ENCODE assay signal across 23 cellular contexts in the genomic region with DNA sequence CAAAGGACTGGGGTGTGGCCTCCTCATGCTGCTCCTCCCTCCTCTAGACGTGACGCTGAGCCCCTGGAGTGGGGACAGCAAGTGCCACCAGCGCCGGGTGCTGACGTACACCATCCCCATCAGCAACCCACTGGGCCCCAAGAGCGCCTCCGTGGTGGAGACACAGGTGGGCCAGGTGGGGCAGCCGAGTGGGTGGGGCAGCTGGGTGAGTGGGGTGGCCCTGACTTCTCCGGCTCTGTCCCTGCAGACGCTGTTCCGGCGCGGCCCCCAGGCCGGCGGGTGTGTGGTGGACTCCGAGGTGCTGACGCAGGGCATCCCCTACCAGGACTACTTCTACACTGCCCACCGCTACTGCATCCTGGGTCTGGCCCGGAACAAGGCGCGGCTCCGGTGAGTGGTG. TPM values are rescaled to one million over a fixed set of nuclear protein-coding genes. Genes with fewer than 3 reads are reported as not detected.
"Had no signal": no experiment of that assay in that cellular context is flagged by ENCODE, and none has a peak within 500 bp of the region (broad histone marks: within the 10 kb centered on the region; RNA-seq: fewer than 3 reads in every experiment).

No MANE protein-coding gene starts in this region.

- FAIRE-seq: colon, kidney, small intestine, urothelium cell line had no signal

- H3K4me2 ChIP-seq: hepatocyte had no signal

- H3K4me3 ChIP-seq: esophagus squamous epithelium, hepatocyte, lung had no signal

- H3K4me1 Mint-ChIP-seq: nephron progenitor cell had no signal

- H2AFZ ChIP-seq: hepatocyte had no signal

- H3K27ac ChIP-seq: epithelial cell of prostate, esophagus squamous epithelium, hepatocyte, neutrophil had no signal

- H3K27me3 ChIP-seq: esophagus squamous epithelium, hepatocyte, neutrophil had no signal

- H3K4me3 Mint-ChIP-seq: dendritic cell treated with granulocyte-macrophage colony-stimulating factor and Interleukin-4, amounts not matched to agents 40 ng/mL and 50 ng/mL, for 4 days; effector memory CD8-positive, alpha-beta T cell; naive B cell; nephron progenitor cell; type B pancreatic cell had no signal

- ATAC-seq: effector memory CD8-positive, alpha-beta T cell; left cardiac atrium; left ventricle myocardium superior had no signal

- H3K79me2 ChIP-seq: hepatocyte had no signal

- H3K27ac Mint-ChIP-seq: dendritic cell treated with granulocyte-macrophage colony-stimulating factor and Interleukin-4, amounts not matched to agents 40 ng/mL and 50 ng/mL, for 4 days; nephron progenitor cell; type B pancreatic cell had no signal

- H3K9me3 Mint-ChIP-seq: dendritic cell treated with granulocyte-macrophage colony-stimulating factor and Interleukin-4, amounts not matched to agents 40 ng/mL and 50 ng/mL, for 4 days; effector memory CD8-positive, alpha-beta T cell; naive B cell; nephron progenitor cell; type B pancreatic cell had no signal

- DNase-seq: effector memory CD8-positive, alpha-beta T cell; esophagus squamous epithelium; foreskin fibroblast; kidney; left cardiac atrium; left ventricle myocardium superior; mesendoderm; naive B cell; nephron progenitor cell; posterior cingulate gyrus; small intestine; stimulated activated CD4-positive, alpha-beta T cell treated with anti-CD3 and anti-CD28 coated beads, Interleukin-12 subunit alpha, Interleukin-12 subunit beta, amount 100 ng/mL, for 4 hours; stimulated activated naive CD4-positive, alpha-beta T cell treated with Interleukin-2 at 50 U/mL for 16 hours had no signal

- H3K9me3 ChIP-seq: esophagus squamous epithelium, neutrophil had no signal

RNA-seq across cellular contexts. Expression of gene HPN, which starts 22.4 kb away (rescaled TPM):
- total RNA-seq: osteocyte, pulmonary artery endothelial cell had no signal
